ENCODE assay signal across 14 cellular contexts in the genomic region with DNA sequence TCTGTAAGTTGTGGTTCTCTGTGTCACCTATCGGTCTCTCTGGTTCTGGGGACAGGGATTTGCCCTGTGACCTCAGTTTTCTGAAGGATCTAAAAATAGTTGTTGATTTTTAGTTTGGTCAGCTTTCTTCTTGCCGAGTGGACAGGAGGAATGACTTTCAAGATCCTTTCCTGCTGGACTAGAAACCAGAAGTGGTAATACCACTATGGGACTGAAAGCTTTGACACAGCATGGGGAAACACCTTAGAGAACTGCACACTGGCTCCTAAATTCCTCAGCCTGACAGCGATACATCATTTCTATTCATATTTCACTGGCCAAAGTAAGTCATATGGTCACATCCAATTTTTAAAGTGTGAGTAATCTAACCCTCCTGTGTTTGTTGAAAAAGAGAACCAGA.
DNase-seq lines count a peak whose midpoint lies in the region; ATAC-seq and TF ChIP-seq lines count a peak whose summit lies in the region.
"Had no signal": no experiment of that assay in that cellular context is flagged by ENCODE, and none has a peak within 500 bp of the region (broad histone marks: within the 10 kb centered on the region; RNA-seq: fewer than 3 reads in every experiment).

No MANE protein-coding gene starts in this region.

- H3K27ac ChIP-seq in MM.1S (ENCODE audit: low read length): peak overlapping the region; percentile 68

- peak overlapping the region; percentile 44 for H3K4me2 ChIP-seq in MM.1S (ENCODE audit: low read depth, low read length)

- H3K27me3 Mint-ChIP-seq in WTC11 (ENCODE audit: low read depth): no peaks in the 10 kb centered on the region
- H3K27me3 Mint-ChIP-seq: IgD-negative memory B cell had no signal

- H3K9ac ChIP-seq in MM.1S (ENCODE audit: low read length): peak overlapping the region; percentile 23; the same call in 1 of the 2 replicates

- H3F3A ChIP-seq in MM.1S (ENCODE audit: insufficient read depth, low read length): peaks cover 19% of the 10 kb centered on the region

- peaks cover 29% of the 10 kb centered on the region for H3K4me1 ChIP-seq in MM.1S (ENCODE audit: low read length)
- H3K4me1 ChIP-seq: HAP-1 had no signal

- CTCF ChIA-PET in WTC11 (lab: Charles Lee) (no interaction called here), GM10248 (lab: Yijun Ruan, JAX) (no interaction called here)

- peaks cover 14% of the 10 kb centered on the region for H3K4me1 Mint-ChIP-seq in WTC11
- H3K4me1 Mint-ChIP-seq: IgD-negative memory B cell had no signal

- no peaks in the 10 kb centered on the region for H3K9me3 ChIP-seq in MM.1S (replicated peaks; ENCODE audit: insufficient read depth, low read length)

- H3K79me2 ChIP-seq in MM.1S (ENCODE audit: low read length): no peaks in the 10 kb centered on the region

- DNase-seq in EL (peak; percentile 5), MM.1S (peak; percentile 88), choroid plexus epithelial cell (ENCODE audit: low read depth) (peak; percentile 48), myocyte (ENCODE audit: low read depth) (peak; percentile 22), NCI-H2081 (lab: John Stamatoyannopoulos, UW) (no peak), WTC11 (ENCODE audit: low spot score) (no peak), GM10248 (ENCODE audit: extremely low spot score) (no peak)
- DNase-seq in stimulated activated CD4-positive, alpha-beta T cell treated with anti-CD3 and anti-CD28 coated beads, Interleukin-15, amount 100 ng/mL, for 24 hours: no peak
- DNase-seq: ACHN; CD8-positive, alpha-beta T cell; NCI-H446; SHP77 treated with DMSO at 0.1 percent for 48 hours had no signal

- H4K20me1 ChIP-seq in MM.1S (ENCODE audit: insufficient read depth, low read length): no peaks in the 10 kb centered on the region

- peaks cover 14% of the 10 kb centered on the region for H3K36me3 Mint-ChIP-seq in WTC11
- H3K36me3 Mint-ChIP-seq: CD8-positive, alpha-beta T cell; IgD-negative memory B cell had no signal

- peaks cover 40% of the 10 kb centered on the region for H3K9me3 Mint-ChIP-seq in WTC11

- no peaks in the 10 kb centered on the region for H3K9me2 ChIP-seq in MM.1S (replicated peaks; ENCODE audit: insufficient read depth, low read length)

- no peak overlapping the region for H3K27ac Mint-ChIP-seq in WTC11
- H3K27ac Mint-ChIP-seq: CD8-positive, alpha-beta T cell; IgD-negative memory B cell had no signal

- no peak for ATAC-seq in WTC11
- ATAC-seq: CD8-positive, alpha-beta T cell had no signal

- TF ChIP-seq CTCF in MM.1S (IDR thresholded peaks at IDR 0.05; ENCODE audit: low read length) (no peak), choroid plexus epithelial cell (conservative IDR thresholded peaks at IDR 0.05; ENCODE audit: low read depth, low read length) (no peak), WTC11 (IDR thresholded peaks at IDR 0.05) (no peak), GM10248 (IDR thresholded peaks at IDR 0.05; ENCODE audit: control extremely low read depth, extremely low read depth, low read depth, missing control alignments) (no peak)

- H3K4me3 ChIP-seq in MM.1S (ENCODE audit: low read length) (no peak overlapping the region), choroid plexus epithelial cell (ENCODE audit: low read depth, low read length) (no peak overlapping the region)
- H3K4me3 ChIP-seq: HAP-1 had no signal

- POLR2A ChIA-PET in WTC11 (lab: Charles Lee) (no interaction called here), GM10248 (lab: Yijun Ruan, JAX) (no interaction called here)

- H3K36me3 ChIP-seq in MM.1S (replicated peaks; ENCODE audit: insufficient read depth, low read length): no peaks in the 10 kb centered on the region
- H3K36me3 ChIP-seq: HAP-1 had no signal

- H3K4me3 Mint-ChIP-seq in WTC11: no peak overlapping the region
- H3K4me3 Mint-ChIP-seq: CD8-positive, alpha-beta T cell; IgD-negative memory B cell had no signal

- H2AFZ ChIP-seq in MM.1S (ENCODE audit: low read length): no peak overlapping the region

- H3K27me3 ChIP-seq in MM.1S (replicated peaks; ENCODE audit: insufficient read depth, low read length): no peaks in the 10 kb centered on the region

TF ChIP-seq in WTC11, 78 proteins besides CTCF, POLR2A, EP300 and RAD21:
- TF ChIP-seq, protein P1, sequence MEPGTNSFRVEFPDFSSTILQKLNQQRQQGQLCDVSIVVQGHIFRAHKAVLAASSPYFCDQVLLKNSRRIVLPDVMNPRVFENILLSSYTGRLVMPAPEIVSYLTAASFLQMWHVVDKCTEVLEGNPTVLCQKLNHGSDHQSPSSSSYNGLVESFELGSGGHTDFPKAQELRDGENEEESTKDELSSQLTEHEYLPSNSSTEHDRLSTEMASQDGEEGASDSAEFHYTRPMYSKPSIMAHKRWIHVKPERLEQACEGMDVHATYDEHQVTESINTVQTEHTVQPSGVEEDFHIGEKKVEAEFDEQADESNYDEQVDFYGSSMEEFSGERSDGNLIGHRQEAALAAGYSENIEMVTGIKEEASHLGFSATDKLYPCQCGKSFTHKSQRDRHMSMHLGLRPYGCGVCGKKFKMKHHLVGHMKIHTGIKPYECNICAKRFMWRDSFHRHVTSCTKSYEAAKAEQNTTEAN (CRISPR knock-in tag; IDR thresholded peaks at IDR 0.05): no peak
- TF ChIP-seq, protein P2, sequence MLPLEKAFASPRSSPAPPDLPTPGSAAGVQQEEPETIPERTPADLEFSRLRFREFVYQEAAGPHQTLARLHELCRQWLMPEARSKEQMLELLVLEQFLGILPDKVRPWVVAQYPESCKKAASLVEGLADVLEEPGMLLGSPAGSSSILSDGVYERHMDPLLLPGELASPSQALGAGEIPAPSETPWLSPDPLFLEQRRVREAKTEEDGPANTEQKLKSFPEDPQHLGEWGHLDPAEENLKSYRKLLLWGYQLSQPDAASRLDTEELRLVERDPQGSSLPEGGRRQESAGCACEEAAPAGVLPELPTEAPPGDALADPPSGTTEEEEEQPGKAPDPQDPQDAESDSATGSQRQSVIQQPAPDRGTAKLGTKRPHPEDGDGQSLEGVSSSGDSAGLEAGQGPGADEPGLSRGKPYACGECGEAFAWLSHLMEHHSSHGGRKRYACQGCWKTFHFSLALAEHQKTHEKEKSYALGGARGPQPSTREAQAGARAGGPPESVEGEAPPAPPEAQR (CRISPR knock-in tag; IDR thresholded peaks at IDR 0.05): no peak
- no peak for TF ChIP-seq MLX (CRISPR knock-in tag; IDR thresholded peaks at IDR 0.05)
- TF ChIP-seq SMAD4 (CRISPR knock-in tag; IDR thresholded peaks at IDR 0.05): no peak
- TF ChIP-seq, protein P3, sequence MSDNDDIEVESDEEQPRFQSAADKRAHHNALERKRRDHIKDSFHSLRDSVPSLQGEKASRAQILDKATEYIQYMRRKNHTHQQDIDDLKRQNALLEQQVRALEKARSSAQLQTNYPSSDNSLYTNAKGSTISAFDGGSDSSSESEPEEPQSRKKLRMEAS (CRISPR knock-in tag; IDR thresholded peaks at IDR 0.05): no peak
- no peak for TF ChIP-seq GTF2I (CRISPR knock-in tag; conservative IDR thresholded peaks at IDR 0.05)
- no peak for TF ChIP-seq TCF7 (CRISPR knock-in tag; IDR thresholded peaks at IDR 0.05; ENCODE audit: low read depth)
- TF ChIP-seq, protein P4, sequence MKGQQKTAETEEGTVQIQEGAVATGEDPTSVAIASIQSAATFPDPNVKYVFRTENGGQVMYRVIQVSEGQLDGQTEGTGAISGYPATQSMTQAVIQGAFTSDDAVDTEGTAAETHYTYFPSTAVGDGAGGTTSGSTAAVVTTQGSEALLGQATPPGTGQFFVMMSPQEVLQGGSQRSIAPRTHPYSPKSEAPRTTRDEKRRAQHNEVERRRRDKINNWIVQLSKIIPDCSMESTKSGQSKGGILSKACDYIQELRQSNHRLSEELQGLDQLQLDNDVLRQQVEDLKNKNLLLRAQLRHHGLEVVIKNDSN (CRISPR knock-in tag; IDR thresholded peaks at IDR 0.05): no peak
- no peak for TF ChIP-seq ZNF219 (CRISPR knock-in tag; IDR thresholded peaks at IDR 0.05; ENCODE audit: borderline replicate concordance)
- TF ChIP-seq GABPB1 (CRISPR knock-in tag; IDR thresholded peaks at IDR 0.05): no peak
- TF ChIP-seq ZNF121 (CRISPR knock-in tag; IDR thresholded peaks at IDR 0.05): no peak
TF ChIP-seq in WTC11: peak in this region for 0.

Comparison
In these comparisons a context has a peak if more than half of its experiments do, and no peak if none do; other contexts are left out.
1. DNase-seq: peak in EL (single experiment), MM.1S (single experiment), choroid plexus epithelial cell (single experiment) and myocyte (single experiment); none in NCI-H2081 (0 of 2), stimulated activated CD4-positive, alpha-beta T cell treated with anti-CD3 and anti-CD28 coated beads, Interleukin-15, amount 100 ng/mL, for 24 hours (single experiment), WTC11 (single experiment) and GM10248 (single experiment).